In the genomic region with DNA sequence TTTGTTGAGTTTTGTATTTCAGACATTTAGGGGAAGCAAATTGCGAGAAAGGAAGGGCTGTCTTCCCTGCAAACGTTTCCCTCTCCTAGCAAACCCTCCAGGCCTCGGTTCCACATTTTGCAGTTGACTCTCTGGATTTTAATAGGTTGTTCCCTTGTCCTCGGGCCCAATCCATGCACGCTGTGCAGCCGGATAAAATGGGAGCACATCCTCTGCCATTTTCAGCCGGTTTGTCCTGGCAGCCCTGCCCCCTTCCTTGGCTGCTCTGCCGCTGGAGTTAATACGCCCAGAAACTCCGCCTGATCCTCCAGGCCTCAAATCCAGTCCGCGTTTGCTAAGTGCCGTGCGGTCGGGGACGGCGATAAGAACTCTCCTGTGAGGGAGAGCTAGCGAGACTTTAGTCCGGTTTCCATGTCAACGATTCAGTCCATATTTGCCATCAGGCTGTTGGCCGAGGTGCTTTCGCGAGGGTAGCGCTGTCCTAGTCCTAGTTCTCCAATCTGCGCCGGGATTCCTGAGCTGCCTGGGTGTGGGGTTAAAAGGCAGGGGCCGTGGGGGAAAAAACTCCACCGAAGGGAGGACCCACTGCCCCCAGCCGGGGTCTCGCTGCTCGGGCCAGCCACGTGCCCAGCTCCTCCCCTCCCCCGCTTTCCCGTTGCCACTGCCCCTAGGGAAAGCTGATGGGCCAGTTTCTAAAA, we compare ENCODE assay signal across 8 cellular contexts. TPM values are rescaled to one million over a fixed set of nuclear protein-coding genes. Genes with fewer than 3 reads are reported as not detected.
DNase-seq lines count a peak whose midpoint lies in the region; TF ChIP-seq lines count a peak whose summit lies in the region.

No MANE protein-coding gene starts in this region.

- peak; percentile 51 for TF ChIP-seq POLR2A in GM19193 (IDR thresholded peaks at IDR 0.05; ENCODE audit: extremely low read depth, insufficient read depth, insufficient read length)

- H3K27ac ChIP-seq in epithelial cell of prostate: peak overlapping the region; percentile 91

- H3K9me3 Mint-ChIP-seq in IgD-negative memory B cell: no peaks in the 10 kb centered on the region

- H3K4me3 Mint-ChIP-seq in IgD-negative memory B cell: peak overlapping the region; percentile 94 to 95 (median 94)

- H3K27ac Mint-ChIP-seq in IgD-negative memory B cell: peak overlapping the region; percentile 91 to 97 (median 93)

- H3K36me3 Mint-ChIP-seq in IgD-negative memory B cell: no peaks in the 10 kb centered on the region

- H3K27me3 Mint-ChIP-seq in IgD-negative memory B cell: no peaks in the 10 kb centered on the region

- peaks cover 17 to 23% (median 22%) of the 10 kb centered on the region in 3 donors for H3K4me1 Mint-ChIP-seq in IgD-negative memory B cell

- DNase-seq in AG08395 (ENCODE audit: low spot score) (peak; percentile 90), OCI-M2 (lab: John Stamatoyannopoulos, UW; ENCODE audit: unreplicated experiment) (peak; percentile 72), activated T-cell treated with anti-CD3 and anti-CD28 coated beads for 48 hours (ENCODE audit: low read depth) (peak; percentile 83), epithelial cell of prostate (ENCODE audit: low read depth, low spot score) (peak; percentile 95), middle frontal gyrus (ENCODE audit: extremely low spot score, low spot score) (peak; percentile 92)
- peak; percentile 84 to 86 for DNase-seq in stimulated activated CD8-positive, alpha-beta memory T cell treated with anti-CD3 and anti-CD28 coated beads, Interleukin-15, amount 100 ng/mL, for 48 hours (ENCODE audit: low read depth in 2 of 2)

RNA-seq across cellular contexts. Expression of a gene that starts 2.9 kb away (rescaled TPM):
- 24.4 TPM for polyA plus RNA-seq in IgD-negative memory B cell

Comparison
In these comparisons a context has a peak if more than half of its experiments do, and no peak if none do; other contexts are left out.
1. Peak in every context shown above with its lines: DNase-seq and H3K27ac ChIP-seq.